ENCODE assay signal across 1 cellular context in the genomic region with DNA sequence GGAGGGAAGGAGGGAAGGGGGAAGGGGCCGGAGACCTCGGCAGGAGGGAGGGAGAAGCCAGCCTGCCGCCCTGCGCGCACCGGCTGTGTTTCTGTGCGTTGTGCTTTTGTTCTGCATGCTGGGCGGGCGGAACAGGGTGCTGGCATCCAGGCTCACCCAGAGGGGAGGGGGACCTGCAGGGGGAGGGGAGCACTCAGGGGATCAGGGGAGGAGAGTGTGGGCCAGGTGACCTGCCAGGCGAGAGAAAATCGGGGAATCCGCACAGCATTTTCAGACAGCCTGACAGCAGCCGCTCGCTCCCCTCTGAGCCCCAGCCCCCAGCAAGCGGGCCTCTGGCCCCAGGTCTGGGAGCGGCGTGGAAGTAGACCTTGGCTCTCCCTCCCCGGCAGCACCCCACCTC.
TF ChIP-seq lines count a peak whose summit lies in the region.

No MANE protein-coding gene starts in this region.

TF ChIP-seq in HepG2, 621 proteins besides CTCF, POLR2A, EP300 and RAD21 (continued from another document and continues in another):
- TF ChIP-seq, protein P1, sequence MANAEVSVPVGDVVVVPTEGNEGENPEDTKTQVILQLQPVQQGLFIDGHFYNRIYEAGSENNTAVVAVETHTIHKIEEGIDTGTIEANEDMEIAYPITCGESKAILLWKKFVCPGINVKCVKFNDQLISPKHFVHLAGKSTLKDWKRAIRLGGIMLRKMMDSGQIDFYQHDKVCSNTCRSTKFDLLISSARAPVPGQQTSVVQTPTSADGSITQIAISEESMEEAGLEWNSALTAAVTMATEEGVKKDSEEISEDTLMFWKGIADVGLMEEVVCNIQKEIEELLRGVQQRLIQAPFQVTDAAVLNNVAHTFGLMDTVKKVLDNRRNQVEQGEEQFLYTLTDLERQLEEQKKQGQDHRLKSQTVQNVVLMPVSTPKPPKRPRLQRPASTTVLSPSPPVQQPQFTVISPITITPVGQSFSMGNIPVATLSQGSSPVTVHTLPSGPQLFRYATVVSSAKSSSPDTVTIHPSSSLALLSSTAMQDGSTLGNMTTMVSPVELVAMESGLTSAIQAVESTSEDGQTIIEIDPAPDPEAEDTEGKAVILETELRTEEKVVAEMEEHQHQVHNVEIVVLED (CRISPR knock-in tag; IDR thresholded peaks at IDR 0.05; ENCODE audit: borderline replicate concordance) = no peak
- TF ChIP-seq ZFP90 (CRISPR knock-in tag; IDR thresholded peaks at IDR 0.05; ENCODE audit: borderline replicate concordance) = no peak
- no peak for TF ChIP-seq GLI4 (CRISPR knock-in tag; IDR thresholded peaks at IDR 0.05; ENCODE audit: borderline replicate concordance)
- TF ChIP-seq ZNF652 (CRISPR knock-in tag; IDR thresholded peaks at IDR 0.05; ENCODE audit: borderline replicate concordance, low read depth) = no peak
- no peak for TF ChIP-seq NFKBIZ (CRISPR knock-in tag; IDR thresholded peaks at IDR 0.05)
- TF ChIP-seq MTA1 (CRISPR knock-in tag; IDR thresholded peaks at IDR 0.05; ENCODE audit: borderline replicate concordance) = peak; percentile 42; the same call in 1 of the 2 replicates
- 0 out of 2 replicates have a peak, but pooled peaks have one; percentile 40 for TF ChIP-seq ZNF761 (CRISPR knock-in tag; conservative IDR thresholded peaks at IDR 0.05)
- TF ChIP-seq TAF15 (IDR thresholded peaks at IDR 0.05; ENCODE audit: low read depth, low read length, poor library complexity, severe bottlenecking) = no peak
- TF ChIP-seq, protein P2, sequence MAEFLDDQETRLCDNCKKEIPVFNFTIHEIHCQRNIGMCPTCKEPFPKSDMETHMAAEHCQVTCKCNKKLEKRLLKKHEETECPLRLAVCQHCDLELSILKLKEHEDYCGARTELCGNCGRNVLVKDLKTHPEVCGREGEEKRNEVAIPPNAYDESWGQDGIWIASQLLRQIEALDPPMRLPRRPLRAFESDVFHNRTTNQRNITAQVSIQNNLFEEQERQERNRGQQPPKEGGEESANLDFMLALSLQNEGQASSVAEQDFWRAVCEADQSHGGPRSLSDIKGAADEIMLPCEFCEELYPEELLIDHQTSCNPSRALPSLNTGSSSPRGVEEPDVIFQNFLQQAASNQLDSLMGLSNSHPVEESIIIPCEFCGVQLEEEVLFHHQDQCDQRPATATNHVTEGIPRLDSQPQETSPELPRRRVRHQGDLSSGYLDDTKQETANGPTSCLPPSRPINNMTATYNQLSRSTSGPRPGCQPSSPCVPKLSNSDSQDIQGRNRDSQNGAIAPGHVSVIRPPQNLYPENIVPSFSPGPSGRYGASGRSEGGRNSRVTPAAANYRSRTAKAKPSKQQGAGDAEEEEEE (CRISPR knock-in tag; IDR thresholded peaks at IDR 0.05; ENCODE audit: borderline replicate concordance) = no peak
- no peak for TF ChIP-seq ZNF124 (CRISPR knock-in tag; IDR thresholded peaks at IDR 0.05)
- 0 out of 2 replicates have a peak, but pooled peaks have one; percentile 10 for TF ChIP-seq HDAC1 (CRISPR knock-in tag; IDR thresholded peaks at IDR 0.05)
- TF ChIP-seq, protein P3, sequence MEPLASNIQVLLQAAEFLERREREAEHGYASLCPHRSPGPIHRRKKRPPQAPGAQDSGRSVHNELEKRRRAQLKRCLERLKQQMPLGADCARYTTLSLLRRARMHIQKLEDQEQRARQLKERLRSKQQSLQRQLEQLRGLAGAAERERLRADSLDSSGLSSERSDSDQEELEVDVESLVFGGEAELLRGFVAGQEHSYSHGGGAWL (CRISPR knock-in tag; IDR thresholded peaks at IDR 0.05) = no peak
- 0 out of 2 replicates have a peak, but pooled peaks have one; percentile 17 for TF ChIP-seq RXRA (CRISPR knock-in tag; IDR thresholded peaks at IDR 0.05)
- TF ChIP-seq HIVEP1 (CRISPR knock-in tag; IDR thresholded peaks at IDR 0.05) = no peak
- TF ChIP-seq KMT2B (CRISPR knock-in tag; IDR thresholded peaks at IDR 0.05) = peak; percentile 30; the same call in 1 of the 2 replicates
- no peak for TF ChIP-seq ZNF451 (CRISPR knock-in tag; IDR thresholded peaks at IDR 0.05)
- TF ChIP-seq MAZ (IDR thresholded peaks at IDR 0.05; ENCODE audit: borderline replicate concordance, low read depth, low read length) = no peak
- TF ChIP-seq MAZ (CRISPR knock-in tag; IDR thresholded peaks at IDR 0.05; ENCODE audit: low read depth) = no peak
- TF ChIP-seq, protein P4, sequence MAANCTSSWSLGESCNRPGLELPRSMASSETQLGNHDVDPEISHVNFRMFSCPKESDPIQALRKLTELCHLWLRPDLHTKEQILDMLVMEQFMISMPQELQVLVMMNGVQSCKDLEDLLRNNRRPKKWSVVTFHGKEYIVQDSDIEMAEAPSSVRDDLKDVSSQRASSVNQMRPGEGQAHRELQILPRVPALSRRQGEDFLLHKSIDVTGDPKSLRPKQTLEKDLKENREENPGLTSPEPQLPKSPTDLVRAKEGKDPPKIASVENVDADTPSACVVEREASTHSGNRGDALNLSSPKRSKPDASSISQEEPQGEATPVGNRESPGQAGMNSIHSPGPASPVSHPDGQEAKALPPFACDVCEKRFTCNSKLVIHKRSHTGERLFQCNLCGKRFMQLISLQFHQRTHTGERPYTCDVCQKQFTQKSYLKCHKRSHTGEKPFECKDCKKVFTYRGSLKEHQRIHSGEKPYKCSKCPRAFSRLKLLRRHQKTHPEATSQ (CRISPR knock-in tag; IDR thresholded peaks at IDR 0.05; ENCODE audit: borderline replicate concordance) = no peak
- peak; percentile 50; the same call in 1 of the 2 replicates for TF ChIP-seq ZNF501 (CRISPR knock-in tag; IDR thresholded peaks at IDR 0.05)
- TF ChIP-seq ZNF766 (CRISPR knock-in tag; IDR thresholded peaks at IDR 0.05; ENCODE audit: borderline replicate concordance) = no peak
- TF ChIP-seq, protein P5, sequence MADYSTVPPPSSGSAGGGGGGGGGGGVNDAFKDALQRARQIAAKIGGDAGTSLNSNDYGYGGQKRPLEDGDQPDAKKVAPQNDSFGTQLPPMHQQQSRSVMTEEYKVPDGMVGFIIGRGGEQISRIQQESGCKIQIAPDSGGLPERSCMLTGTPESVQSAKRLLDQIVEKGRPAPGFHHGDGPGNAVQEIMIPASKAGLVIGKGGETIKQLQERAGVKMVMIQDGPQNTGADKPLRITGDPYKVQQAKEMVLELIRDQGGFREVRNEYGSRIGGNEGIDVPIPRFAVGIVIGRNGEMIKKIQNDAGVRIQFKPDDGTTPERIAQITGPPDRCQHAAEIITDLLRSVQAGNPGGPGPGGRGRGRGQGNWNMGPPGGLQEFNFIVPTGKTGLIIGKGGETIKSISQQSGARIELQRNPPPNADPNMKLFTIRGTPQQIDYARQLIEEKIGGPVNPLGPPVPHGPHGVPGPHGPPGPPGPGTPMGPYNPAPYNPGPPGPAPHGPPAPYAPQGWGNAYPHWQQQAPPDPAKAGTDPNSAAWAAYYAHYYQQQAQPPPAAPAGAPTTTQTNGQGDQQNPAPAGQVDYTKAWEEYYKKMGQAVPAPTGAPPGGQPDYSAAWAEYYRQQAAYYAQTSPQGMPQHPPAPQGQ (CRISPR knock-in tag; IDR thresholded peaks at IDR 0.05; ENCODE audit: borderline replicate concordance) = no peak
- TF ChIP-seq, protein P6, sequence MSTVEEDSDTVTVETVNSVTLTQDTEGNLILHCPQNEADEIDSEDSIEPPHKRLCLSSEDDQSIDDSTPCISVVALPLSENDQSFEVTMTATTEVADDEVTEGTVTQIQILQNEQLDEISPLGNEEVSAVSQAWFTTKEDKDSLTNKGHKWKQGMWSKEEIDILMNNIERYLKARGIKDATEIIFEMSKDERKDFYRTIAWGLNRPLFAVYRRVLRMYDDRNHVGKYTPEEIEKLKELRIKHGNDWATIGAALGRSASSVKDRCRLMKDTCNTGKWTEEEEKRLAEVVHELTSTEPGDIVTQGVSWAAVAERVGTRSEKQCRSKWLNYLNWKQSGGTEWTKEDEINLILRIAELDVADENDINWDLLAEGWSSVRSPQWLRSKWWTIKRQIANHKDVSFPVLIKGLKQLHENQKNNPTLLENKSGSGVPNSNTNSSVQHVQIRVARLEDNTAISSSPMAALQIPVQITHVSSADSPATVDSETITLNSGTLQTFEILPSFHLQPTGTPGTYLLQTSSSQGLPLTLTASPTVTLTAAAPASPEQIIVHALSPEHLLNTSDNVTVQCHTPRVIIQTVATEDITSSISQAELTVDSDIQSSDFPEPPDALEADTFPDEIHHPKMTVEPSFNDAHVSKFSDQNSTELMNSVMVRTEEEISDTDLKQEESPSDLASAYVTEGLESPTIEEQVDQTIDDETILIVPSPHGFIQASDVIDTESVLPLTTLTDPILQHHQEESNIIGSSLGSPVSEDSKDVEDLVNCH (CRISPR knock-in tag; IDR thresholded peaks at IDR 0.05) = no peak
- no peak for TF ChIP-seq IRF2 (CRISPR knock-in tag; IDR thresholded peaks at IDR 0.05)
- TF ChIP-seq, protein P7, sequence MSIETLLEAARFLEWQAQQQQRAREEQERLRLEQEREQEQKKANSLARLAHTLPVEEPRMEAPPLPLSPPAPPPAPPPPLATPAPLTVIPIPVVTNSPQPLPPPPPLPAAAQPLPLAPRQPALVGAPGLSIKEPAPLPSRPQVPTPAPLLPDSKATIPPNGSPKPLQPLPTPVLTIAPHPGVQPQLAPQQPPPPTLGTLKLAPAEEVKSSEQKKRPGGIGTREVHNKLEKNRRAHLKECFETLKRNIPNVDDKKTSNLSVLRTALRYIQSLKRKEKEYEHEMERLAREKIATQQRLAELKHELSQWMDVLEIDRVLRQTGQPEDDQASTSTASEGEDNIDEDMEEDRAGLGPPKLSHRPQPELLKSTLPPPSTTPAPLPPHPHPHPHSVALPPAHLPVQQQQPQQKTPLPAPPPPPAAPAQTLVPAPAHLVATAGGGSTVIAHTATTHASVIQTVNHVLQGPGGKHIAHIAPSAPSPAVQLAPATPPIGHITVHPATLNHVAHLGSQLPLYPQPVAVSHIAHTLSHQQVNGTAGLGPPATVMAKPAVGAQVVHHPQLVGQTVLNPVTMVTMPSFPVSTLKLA (IDR thresholded peaks at IDR 0.05) = no peak
- no peak for TF ChIP-seq ZKSCAN1 (IDR thresholded peaks at IDR 0.05; ENCODE audit: low read length)
- TF ChIP-seq, protein P8, sequence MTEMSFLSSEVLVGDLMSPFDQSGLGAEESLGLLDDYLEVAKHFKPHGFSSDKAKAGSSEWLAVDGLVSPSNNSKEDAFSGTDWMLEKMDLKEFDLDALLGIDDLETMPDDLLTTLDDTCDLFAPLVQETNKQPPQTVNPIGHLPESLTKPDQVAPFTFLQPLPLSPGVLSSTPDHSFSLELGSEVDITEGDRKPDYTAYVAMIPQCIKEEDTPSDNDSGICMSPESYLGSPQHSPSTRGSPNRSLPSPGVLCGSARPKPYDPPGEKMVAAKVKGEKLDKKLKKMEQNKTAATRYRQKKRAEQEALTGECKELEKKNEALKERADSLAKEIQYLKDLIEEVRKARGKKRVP (CRISPR knock-in tag; IDR thresholded peaks at IDR 0.05) = no peak
- TF ChIP-seq, protein P9, sequence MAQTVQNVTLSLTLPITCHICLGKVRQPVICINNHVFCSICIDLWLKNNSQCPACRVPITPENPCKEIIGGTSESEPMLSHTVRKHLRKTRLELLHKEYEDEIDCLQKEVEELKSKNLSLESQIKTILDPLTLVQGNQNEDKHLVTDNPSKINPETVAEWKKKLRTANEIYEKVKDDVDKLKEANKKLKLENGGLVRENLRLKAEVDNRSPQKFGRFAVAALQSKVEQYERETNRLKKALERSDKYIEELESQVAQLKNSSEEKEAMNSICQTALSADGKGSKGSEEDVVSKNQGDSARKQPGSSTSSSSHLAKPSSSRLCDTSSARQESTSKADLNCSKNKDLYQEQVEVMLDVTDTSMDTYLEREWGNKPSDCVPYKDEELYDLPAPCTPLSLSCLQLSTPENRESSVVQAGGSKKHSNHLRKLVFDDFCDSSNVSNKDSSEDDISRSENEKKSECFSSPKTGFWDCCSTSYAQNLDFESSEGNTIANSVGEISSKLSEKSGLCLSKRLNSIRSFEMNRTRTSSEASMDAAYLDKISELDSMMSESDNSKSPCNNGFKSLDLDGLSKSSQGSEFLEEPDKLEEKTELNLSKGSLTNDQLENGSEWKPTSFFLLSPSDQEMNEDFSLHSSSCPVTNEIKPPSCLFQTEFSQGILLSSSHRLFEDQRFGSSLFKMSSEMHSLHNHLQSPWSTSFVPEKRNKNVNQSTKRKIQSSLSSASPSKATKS (CRISPR knock-in tag; IDR thresholded peaks at IDR 0.05) = no peak
- TF ChIP-seq ZNF572 (CRISPR knock-in tag; IDR thresholded peaks at IDR 0.05) = no peak
- TF ChIP-seq, protein P10, sequence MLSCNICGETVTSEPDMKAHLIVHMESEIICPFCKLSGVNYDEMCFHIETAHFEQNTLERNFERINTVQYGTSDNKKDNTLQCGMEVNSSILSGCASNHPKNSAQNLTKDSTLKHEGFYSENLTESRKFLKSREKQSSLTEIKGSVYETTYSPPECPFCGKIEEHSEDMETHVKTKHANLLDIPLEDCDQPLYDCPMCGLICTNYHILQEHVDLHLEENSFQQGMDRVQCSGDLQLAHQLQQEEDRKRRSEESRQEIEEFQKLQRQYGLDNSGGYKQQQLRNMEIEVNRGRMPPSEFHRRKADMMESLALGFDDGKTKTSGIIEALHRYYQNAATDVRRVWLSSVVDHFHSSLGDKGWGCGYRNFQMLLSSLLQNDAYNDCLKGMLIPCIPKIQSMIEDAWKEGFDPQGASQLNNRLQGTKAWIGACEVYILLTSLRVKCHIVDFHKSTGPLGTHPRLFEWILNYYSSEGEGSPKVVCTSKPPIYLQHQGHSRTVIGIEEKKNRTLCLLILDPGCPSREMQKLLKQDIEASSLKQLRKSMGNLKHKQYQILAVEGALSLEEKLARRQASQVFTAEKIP (CRISPR knock-in tag; IDR thresholded peaks at IDR 0.05; ENCODE audit: borderline replicate concordance) = no peak
- no peak for TF ChIP-seq ZNF772 (CRISPR knock-in tag; IDR thresholded peaks at IDR 0.05)
- no peak for TF ChIP-seq MXI1 (IDR thresholded peaks at IDR 0.05; ENCODE audit: borderline replicate concordance, low read depth, low read length)
- TF ChIP-seq ZC3H13 (CRISPR knock-in tag; IDR thresholded peaks at IDR 0.05) = no peak
- no peak for TF ChIP-seq PHF20 (CRISPR knock-in tag; IDR thresholded peaks at IDR 0.05)
- no peak for TF ChIP-seq TBX2 (CRISPR knock-in tag; IDR thresholded peaks at IDR 0.05; ENCODE audit: borderline replicate concordance)
- no peak for TF ChIP-seq MTA3 (CRISPR knock-in tag; IDR thresholded peaks at IDR 0.05)
- no peak for TF ChIP-seq ZNF510 (CRISPR knock-in tag; IDR thresholded peaks at IDR 0.05; ENCODE audit: low read depth)
- TF ChIP-seq RFXAP (CRISPR knock-in tag; IDR thresholded peaks at IDR 0.05; ENCODE audit: borderline replicate concordance) = no peak
- TF ChIP-seq ZNF30 (CRISPR knock-in tag; IDR thresholded peaks at IDR 0.05) = no peak
- TF ChIP-seq, protein P11, sequence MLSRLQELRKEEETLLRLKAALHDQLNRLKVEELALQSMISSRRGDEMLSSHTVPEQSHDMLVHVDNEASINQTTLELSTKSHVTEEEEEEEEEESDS (CRISPR knock-in tag; IDR thresholded peaks at IDR 0.05; ENCODE audit: borderline replicate concordance) = no peak
- no peak for TF ChIP-seq MYC (CRISPR knock-in tag; IDR thresholded peaks at IDR 0.05; ENCODE audit: borderline replicate concordance)
- TF ChIP-seq, protein P12, sequence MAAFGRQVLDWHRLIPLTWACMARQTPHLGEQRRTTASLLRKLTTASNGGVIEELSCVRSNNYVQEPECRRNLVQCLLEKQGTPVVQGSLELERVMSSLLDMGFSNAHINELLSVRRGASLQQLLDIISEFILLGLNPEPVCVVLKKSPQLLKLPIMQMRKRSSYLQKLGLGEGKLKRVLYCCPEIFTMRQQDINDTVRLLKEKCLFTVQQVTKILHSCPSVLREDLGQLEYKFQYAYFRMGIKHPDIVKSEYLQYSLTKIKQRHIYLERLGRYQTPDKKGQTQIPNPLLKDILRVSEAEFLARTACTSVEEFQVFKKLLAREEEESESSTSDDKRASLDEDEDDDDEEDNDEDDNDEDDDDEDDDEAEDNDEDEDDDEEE (CRISPR knock-in tag; IDR thresholded peaks at IDR 0.05) = no peak
